ENCODE assay signal across 24 cellular contexts in the genomic region with DNA sequence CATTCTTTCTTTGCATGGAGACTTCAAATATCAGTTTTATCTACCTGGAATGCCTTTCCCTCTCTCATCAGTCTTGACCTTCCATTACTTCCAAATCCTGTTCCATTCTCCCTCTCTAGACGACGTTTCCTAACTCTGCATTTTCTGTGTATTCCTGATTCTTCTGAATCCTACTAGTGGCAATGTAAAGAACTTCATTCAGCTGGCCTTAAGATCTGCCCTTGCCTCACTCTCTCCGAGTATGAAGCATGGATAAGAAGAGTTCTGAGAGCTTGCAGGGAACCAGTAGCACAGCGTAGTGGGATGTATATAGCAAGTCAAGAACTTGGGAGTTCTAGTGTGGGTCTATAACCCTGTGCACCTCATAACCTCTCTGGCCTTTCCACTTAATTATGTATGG.
"Had no signal": no experiment of that assay in that cellular context is flagged by ENCODE, and none has a peak within 500 bp of the region (broad histone marks: within the 10 kb centered on the region; RNA-seq: fewer than 3 reads in every experiment).

No MANE protein-coding gene starts in this region.

- H3K9me3 Mint-ChIP-seq: activated CD4-positive, alpha-beta memory T cell treated with anti-CD3 and anti-CD28 coated beads, Interleukin-2, amount 10 ng/mL, durations not matched to agents 7 days and 5 days; activated naive CD8-positive, alpha-beta T cell treated with anti-CD3 and anti-CD28 coated beads, Interleukin-2, amount 50 U/mL, for 24 hours; activated T-cell treated with anti-CD3 and anti-CD28 coated beads, Interleukin-2, amount 50 U/mL, for 24 hours; nephron progenitor cell; T-helper 1 cell treated with Interleukin-12 subunit alpha and Interleukin-12 subunit beta and Interleukin-4 antibody, amounts not matched to agents 30 μg/mL and 1 μg/mL, for 36 hours had no signal

- H3K4me1 ChIP-seq: left ventricle myocardium inferior, pancreas, psoas muscle, sigmoid colon had no signal

- H3K27ac Mint-ChIP-seq: activated CD4-positive, alpha-beta memory T cell treated with anti-CD3 and anti-CD28 coated beads, Interleukin-2, amount 10 ng/mL, durations not matched to agents 7 days and 5 days; activated naive CD4-positive, alpha-beta T cell treated with anti-CD3 and anti-CD28 coated beads, Interleukin-2, amount 50 U/mL, for 24 hours; activated naive CD8-positive, alpha-beta T cell treated with anti-CD3 and anti-CD28 coated beads, Interleukin-2, amount 50 U/mL, for 24 hours; activated T-cell treated with anti-CD3 and anti-CD28 coated beads, Interleukin-2, amount 50 U/mL, for 24 hours; naive B cell; nephron progenitor cell; T-helper 1 cell treated with Interleukin-12 subunit alpha and Interleukin-12 subunit beta and Interleukin-4 antibody, amounts not matched to agents 30 μg/mL and 1 μg/mL, for 36 hours had no signal

- DNase-seq: activated CD4-positive, alpha-beta memory T cell treated with anti-CD3 and anti-CD28 coated beads, Interleukin-2, amount 10 ng/mL, durations not matched to agents 7 days and 5 days; activated CD4-positive, alpha-beta T cell treated with anti-CD3 and anti-CD28 coated beads for 48 hours; activated CD8-positive, alpha-beta memory T cell treated with anti-CD3 and anti-CD28 coated beads, Interleukin-2, amount 50 U/mL, for 48 hours; activated gamma-delta T cell treated with Interleukin-2 at 50 U/mL for 16 hours; activated naive CD8-positive, alpha-beta T cell treated with anti-CD3 and anti-CD28 coated beads, Interleukin-2, amount 50 U/mL, for 24 hours; activated T-cell treated with anti-CD3 and anti-CD28 coated beads, Interleukin-2, amount 50 U/mL, for 24 hours; caudate nucleus; cortex of kidney; left ventricle myocardium inferior; naive B cell; nephron progenitor cell; pancreas; psoas muscle; sigmoid colon; stimulated activated naive CD4-positive, alpha-beta T cell treated with Interleukin-2 at 50 U/mL for 16 hours; T-helper 9 cell; WERI-Rb-1 had no signal

- H3K36me3 Mint-ChIP-seq: activated naive CD4-positive, alpha-beta T cell treated with anti-CD3 and anti-CD28 coated beads, Interleukin-2, amount 50 U/mL, for 24 hours; naive B cell had no signal

- H3K36me3 ChIP-seq: left ventricle myocardium inferior, pancreas, sigmoid colon, tibial nerve, WERI-Rb-1 had no signal

- H3K9me3 ChIP-seq: left ventricle myocardium inferior, pancreas, psoas muscle, sigmoid colon had no signal

- ATAC-seq: activated CD4-positive, CD25-positive, alpha-beta regulatory T cell treated with anti-CD3 and anti-CD28 coated beads, Interleukin-2, amount 50 U/mL, for 24 hours; activated naive CD8-positive, alpha-beta T cell treated with anti-CD3 and anti-CD28 coated beads, Interleukin-2, amount 50 U/mL, for 24 hours; esophagus mucosa; psoas muscle had no signal

- H3K4me1 Mint-ChIP-seq: activated CD4-positive, alpha-beta memory T cell treated with anti-CD3 and anti-CD28 coated beads, Interleukin-2, amount 10 ng/mL, durations not matched to agents 7 days and 5 days; activated naive CD4-positive, alpha-beta T cell treated with anti-CD3 and anti-CD28 coated beads, Interleukin-2, amount 50 U/mL, for 24 hours; activated naive CD8-positive, alpha-beta T cell treated with anti-CD3 and anti-CD28 coated beads, Interleukin-2, amount 50 U/mL, for 24 hours had no signal

- H3K4me2 ChIP-seq: smooth muscle cell had no signal

- H3K4me3 ChIP-seq: left ventricle myocardium inferior, lung, pancreas, psoas muscle, sigmoid colon, smooth muscle cell, tibial nerve had no signal

- H3K27ac ChIP-seq: left ventricle myocardium inferior, pancreas, psoas muscle, sigmoid colon, tibial nerve, WERI-Rb-1 had no signal

- H3K4me3 Mint-ChIP-seq: activated CD4-positive, alpha-beta memory T cell treated with anti-CD3 and anti-CD28 coated beads, Interleukin-2, amount 10 ng/mL, durations not matched to agents 7 days and 5 days; activated naive CD4-positive, alpha-beta T cell treated with anti-CD3 and anti-CD28 coated beads, Interleukin-2, amount 50 U/mL, for 24 hours; activated naive CD8-positive, alpha-beta T cell treated with anti-CD3 and anti-CD28 coated beads, Interleukin-2, amount 50 U/mL, for 24 hours; activated T-cell treated with anti-CD3 and anti-CD28 coated beads, Interleukin-2, amount 50 U/mL, for 24 hours; naive B cell; nephron progenitor cell; T-helper 1 cell treated with Interleukin-12 subunit alpha and Interleukin-12 subunit beta and Interleukin-4 antibody, amounts not matched to agents 30 μg/mL and 1 μg/mL, for 36 hours had no signal
